ENCODE assay signal across 1 cellular context in the genomic region with DNA sequence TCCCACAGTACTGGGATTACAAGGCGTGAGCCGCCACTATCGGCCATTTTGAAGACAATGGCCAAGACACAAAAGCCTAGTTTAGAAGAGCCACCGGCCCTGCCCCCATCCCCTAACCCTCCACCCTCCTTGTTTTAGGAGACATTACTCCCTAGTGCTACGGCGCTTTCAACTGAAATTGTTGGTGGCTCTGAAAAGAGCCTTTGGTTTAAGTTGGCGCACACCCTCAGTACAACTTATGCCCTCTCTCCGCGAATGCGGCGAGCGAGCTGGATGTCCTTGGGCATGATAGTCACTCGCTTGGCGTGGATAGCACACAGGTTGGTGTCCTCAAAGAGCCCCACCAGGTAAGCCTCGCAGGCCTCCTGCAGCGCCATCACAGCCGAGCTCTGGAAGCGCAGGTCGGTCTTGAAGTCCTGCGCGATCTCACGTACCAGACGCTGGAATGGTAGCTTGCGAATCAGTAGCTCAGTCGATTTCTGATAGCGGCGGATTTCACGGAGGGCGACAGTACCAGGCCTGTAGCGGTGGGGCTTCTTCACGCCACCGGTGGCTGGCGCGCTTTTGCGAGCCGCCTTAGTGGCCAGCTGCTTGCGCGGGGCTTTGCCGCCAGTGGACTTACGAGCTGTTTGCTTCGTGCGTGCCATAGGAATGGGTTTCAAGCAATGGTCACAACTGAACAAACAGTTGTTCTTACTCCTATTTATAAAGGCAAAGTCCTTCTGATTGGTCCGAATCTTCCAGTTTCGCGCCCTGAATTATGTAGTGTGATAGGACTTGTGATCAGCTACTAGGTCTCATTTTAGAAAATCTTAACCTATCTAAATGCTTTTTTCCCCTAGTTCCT.
A peak's percentile ranks its signal among the peaks of the same experiment; 100 is the strongest.
TF ChIP-seq lines count a peak whose summit lies in the region.

No MANE protein-coding gene starts in this region.

TF ChIP-seq in HepG2, 621 proteins besides CTCF, POLR2A, EP300 and RAD21 (continued from another document and continues in another):
- 0 out of 2 replicates have a peak, but pooled peaks have one; percentile 72 for TF ChIP-seq THYN1 (CRISPR knock-in tag; IDR thresholded peaks at IDR 0.05; ENCODE audit: borderline replicate concordance, low read depth)
- peak; percentile 63; the same call in 1 of the 2 replicates for TF ChIP-seq ZMYM2 (CRISPR knock-in tag; IDR thresholded peaks at IDR 0.05)
- TF ChIP-seq, protein P1, sequence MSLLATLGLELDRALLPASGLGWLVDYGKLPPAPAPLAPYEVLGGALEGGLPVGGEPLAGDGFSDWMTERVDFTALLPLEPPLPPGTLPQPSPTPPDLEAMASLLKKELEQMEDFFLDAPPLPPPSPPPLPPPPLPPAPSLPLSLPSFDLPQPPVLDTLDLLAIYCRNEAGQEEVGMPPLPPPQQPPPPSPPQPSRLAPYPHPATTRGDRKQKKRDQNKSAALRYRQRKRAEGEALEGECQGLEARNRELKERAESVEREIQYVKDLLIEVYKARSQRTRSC (CRISPR knock-in tag; IDR thresholded peaks at IDR 0.05; ENCODE audit: low read depth) = no peak
- TF ChIP-seq, protein P2, sequence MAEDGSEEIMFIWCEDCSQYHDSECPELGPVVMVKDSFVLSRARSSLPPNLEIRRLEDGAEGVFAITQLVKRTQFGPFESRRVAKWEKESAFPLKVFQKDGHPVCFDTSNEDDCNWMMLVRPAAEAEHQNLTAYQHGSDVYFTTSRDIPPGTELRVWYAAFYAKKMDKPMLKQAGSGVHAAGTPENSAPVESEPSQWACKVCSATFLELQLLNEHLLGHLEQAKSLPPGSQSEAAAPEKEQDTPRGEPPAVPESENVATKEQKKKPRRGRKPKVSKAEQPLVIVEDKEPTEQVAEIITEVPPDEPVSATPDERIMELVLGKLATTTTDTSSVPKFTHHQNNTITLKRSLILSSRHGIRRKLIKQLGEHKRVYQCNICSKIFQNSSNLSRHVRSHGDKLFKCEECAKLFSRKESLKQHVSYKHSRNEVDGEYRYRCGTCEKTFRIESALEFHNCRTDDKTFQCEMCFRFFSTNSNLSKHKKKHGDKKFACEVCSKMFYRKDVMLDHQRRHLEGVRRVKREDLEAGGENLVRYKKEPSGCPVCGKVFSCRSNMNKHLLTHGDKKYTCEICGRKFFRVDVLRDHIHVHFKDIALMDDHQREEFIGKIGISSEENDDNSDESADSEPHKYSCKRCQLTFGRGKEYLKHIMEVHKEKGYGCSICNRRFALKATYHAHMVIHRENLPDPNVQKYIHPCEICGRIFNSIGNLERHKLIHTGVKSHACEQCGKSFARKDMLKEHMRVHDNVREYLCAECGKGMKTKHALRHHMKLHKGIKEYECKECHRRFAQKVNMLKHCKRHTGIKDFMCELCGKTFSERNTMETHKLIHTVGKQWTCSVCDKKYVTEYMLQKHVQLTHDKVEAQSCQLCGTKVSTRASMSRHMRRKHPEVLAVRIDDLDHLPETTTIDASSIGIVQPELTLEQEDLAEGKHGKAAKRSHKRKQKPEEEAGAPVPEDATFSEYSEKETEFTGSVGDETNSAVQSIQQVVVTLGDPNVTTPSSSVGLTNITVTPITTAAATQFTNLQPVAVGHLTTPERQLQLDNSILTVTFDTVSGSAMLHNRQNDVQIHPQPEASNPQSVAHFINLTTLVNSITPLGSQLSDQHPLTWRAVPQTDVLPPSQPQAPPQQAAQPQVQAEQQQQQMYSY (CRISPR knock-in tag; IDR thresholded peaks at IDR 0.05) = no peak; the same call in 1 of the 2 replicates
- TF ChIP-seq, protein P3, sequence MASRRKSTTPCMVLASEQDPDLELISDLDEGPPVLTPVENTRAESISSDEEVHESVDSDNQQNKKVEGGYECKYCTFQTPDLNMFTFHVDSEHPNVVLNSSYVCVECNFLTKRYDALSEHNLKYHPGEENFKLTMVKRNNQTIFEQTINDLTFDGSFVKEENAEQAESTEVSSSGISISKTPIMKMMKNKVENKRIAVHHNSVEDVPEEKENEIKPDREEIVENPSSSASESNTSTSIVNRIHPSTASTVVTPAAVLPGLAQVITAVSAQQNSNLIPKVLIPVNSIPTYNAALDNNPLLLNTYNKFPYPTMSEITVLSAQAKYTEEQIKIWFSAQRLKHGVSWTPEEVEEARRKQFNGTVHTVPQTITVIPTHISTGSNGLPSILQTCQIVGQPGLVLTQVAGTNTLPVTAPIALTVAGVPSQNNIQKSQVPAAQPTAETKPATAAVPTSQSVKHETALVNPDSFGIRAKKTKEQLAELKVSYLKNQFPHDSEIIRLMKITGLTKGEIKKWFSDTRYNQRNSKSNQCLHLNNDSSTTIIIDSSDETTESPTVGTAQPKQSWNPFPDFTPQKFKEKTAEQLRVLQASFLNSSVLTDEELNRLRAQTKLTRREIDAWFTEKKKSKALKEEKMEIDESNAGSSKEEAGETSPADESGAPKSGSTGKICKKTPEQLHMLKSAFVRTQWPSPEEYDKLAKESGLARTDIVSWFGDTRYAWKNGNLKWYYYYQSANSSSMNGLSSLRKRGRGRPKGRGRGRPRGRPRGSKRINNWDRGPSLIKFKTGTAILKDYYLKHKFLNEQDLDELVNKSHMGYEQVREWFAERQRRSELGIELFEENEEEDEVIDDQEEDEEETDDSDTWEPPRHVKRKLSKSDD (CRISPR knock-in tag; IDR thresholded peaks at IDR 0.05; ENCODE audit: low read depth) = 0 out of 2 replicates have a peak, but pooled peaks have one; percentile 42
- no peak for TF ChIP-seq ELF3 (CRISPR knock-in tag; IDR thresholded peaks at IDR 0.05)
- TF ChIP-seq NCOA1 (CRISPR knock-in tag; IDR thresholded peaks at IDR 0.05) = no peak
- TF ChIP-seq KLF9 (CRISPR knock-in tag; IDR thresholded peaks at IDR 0.05; ENCODE audit: low read depth) = no peak
- no peak for TF ChIP-seq RFX1 (IDR thresholded peaks at IDR 0.05)
- TF ChIP-seq PHB2 (IDR thresholded peaks at IDR 0.05; ENCODE audit: partially characterized antibody) = no peak
- TF ChIP-seq HOXA5 (CRISPR knock-in tag; IDR thresholded peaks at IDR 0.05) = peak; percentile 69; the same call in 1 of the 2 replicates
- TF ChIP-seq, protein P4, sequence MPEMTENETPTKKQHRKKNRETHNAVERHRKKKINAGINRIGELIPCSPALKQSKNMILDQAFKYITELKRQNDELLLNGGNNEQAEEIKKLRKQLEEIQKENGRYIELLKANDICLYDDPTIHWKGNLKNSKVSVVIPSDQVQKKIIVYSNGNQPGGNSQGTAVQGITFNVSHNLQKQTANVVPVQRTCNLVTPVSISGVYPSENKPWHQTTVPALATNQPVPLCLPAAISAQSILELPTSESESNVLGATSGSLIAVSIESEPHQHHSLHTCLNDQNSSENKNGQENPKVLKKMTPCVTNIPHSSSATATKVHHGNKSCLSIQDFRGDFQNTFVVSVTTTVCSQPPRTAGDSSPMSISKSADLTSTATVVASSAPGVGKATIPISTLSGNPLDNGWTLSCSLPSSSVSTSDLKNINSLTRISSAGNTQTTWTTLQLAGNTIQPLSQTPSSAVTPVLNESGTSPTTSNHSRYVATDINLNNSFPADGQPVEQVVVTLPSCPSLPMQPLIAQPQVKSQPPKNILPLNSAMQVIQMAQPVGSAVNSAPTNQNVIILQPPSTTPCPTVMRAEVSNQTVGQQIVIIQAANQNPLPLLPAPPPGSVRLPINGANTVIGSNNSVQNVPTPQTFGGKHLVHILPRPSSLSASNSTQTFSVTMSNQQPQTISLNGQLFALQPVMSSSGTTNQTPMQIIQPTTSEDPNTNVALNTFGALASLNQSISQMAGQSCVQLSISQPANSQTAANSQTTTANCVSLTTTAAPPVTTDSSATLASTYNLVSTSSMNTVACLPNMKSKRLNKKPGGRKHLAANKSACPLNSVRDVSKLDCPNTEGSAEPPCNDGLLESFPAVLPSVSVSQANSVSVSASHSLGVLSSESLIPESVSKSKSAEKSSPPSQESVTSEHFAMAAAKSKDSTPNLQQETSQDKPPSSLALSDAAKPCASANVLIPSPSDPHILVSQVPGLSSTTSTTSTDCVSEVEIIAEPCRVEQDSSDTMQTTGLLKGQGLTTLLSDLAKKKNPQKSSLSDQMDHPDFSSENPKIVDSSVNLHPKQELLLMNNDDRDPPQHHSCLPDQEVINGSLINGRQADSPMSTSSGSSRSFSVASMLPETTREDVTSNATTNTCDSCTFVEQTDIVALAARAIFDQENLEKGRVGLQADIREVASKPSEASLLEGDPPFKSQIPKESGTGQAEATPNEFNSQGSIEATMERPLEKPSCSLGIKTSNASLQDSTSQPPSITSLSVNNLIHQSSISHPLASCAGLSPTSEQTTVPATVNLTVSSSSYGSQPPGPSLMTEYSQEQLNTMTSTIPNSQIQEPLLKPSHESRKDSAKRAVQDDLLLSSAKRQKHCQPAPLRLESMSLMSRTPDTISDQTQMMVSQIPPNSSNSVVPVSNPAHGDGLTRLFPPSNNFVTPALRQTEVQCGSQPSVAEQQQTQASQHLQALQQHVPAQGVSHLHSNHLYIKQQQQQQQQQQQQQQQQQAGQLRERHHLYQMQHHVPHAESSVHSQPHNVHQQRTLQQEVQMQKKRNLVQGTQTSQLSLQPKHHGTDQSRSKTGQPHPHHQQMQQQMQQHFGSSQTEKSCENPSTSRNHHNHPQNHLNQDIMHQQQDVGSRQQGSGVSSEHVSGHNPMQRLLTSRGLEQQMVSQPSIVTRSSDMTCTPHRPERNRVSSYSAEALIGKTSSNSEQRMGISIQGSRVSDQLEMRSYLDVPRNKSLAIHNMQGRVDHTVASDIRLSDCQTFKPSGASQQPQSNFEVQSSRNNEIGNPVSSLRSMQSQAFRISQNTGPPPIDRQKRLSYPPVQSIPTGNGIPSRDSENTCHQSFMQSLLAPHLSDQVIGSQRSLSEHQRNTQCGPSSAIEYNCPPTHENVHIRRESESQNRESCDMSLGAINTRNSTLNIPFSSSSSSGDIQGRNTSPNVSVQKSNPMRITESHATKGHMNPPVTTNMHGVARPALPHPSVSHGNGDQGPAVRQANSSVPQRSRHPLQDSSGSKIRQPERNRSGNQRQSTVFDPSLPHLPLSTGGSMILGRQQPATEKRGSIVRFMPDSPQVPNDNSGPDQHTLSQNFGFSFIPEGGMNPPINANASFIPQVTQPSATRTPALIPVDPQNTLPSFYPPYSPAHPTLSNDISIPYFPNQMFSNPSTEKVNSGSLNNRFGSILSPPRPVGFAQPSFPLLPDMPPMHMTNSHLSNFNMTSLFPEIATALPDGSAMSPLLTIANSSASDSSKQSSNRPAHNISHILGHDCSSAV (CRISPR knock-in tag; IDR thresholded peaks at IDR 0.05; ENCODE audit: borderline replicate concordance) = no peak
- TF ChIP-seq NFKB2 (CRISPR knock-in tag; IDR thresholded peaks at IDR 0.05; ENCODE audit: borderline replicate concordance) = peak; percentile 29; the same call in 1 of the 2 replicates
- no peak for TF ChIP-seq RBAK (CRISPR knock-in tag; IDR thresholded peaks at IDR 0.05)
- no peak for TF ChIP-seq CHD4 (IDR thresholded peaks at IDR 0.05; ENCODE audit: borderline replicate concordance, low read length)
- no peak for TF ChIP-seq ZNF567 (CRISPR knock-in tag; IDR thresholded peaks at IDR 0.05; ENCODE audit: borderline replicate concordance)
- peak; percentile 38 for TF ChIP-seq RBM39 (IDR thresholded peaks at IDR 0.05; ENCODE audit: low read depth, low read length, poor library complexity, severe bottlenecking)
- no peak for TF ChIP-seq TGIF2 (CRISPR knock-in tag; IDR thresholded peaks at IDR 0.05)
- TF ChIP-seq, protein P5, sequence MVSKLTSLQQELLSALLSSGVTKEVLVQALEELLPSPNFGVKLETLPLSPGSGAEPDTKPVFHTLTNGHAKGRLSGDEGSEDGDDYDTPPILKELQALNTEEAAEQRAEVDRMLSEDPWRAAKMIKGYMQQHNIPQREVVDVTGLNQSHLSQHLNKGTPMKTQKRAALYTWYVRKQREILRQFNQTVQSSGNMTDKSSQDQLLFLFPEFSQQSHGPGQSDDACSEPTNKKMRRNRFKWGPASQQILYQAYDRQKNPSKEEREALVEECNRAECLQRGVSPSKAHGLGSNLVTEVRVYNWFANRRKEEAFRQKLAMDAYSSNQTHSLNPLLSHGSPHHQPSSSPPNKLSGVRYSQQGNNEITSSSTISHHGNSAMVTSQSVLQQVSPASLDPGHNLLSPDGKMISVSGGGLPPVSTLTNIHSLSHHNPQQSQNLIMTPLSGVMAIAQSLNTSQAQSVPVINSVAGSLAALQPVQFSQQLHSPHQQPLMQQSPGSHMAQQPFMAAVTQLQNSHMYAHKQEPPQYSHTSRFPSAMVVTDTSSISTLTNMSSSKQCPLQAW (CRISPR knock-in tag; IDR thresholded peaks at IDR 0.05) = no peak
- TF ChIP-seq, protein P6, sequence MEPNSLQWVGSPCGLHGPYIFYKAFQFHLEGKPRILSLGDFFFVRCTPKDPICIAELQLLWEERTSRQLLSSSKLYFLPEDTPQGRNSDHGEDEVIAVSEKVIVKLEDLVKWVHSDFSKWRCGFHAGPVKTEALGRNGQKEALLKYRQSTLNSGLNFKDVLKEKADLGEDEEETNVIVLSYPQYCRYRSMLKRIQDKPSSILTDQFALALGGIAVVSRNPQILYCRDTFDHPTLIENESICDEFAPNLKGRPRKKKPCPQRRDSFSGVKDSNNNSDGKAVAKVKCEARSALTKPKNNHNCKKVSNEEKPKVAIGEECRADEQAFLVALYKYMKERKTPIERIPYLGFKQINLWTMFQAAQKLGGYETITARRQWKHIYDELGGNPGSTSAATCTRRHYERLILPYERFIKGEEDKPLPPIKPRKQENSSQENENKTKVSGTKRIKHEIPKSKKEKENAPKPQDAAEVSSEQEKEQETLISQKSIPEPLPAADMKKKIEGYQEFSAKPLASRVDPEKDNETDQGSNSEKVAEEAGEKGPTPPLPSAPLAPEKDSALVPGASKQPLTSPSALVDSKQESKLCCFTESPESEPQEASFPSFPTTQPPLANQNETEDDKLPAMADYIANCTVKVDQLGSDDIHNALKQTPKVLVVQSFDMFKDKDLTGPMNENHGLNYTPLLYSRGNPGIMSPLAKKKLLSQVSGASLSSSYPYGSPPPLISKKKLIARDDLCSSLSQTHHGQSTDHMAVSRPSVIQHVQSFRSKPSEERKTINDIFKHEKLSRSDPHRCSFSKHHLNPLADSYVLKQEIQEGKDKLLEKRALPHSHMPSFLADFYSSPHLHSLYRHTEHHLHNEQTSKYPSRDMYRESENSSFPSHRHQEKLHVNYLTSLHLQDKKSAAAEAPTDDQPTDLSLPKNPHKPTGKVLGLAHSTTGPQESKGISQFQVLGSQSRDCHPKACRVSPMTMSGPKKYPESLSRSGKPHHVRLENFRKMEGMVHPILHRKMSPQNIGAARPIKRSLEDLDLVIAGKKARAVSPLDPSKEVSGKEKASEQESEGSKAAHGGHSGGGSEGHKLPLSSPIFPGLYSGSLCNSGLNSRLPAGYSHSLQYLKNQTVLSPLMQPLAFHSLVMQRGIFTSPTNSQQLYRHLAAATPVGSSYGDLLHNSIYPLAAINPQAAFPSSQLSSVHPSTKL (CRISPR knock-in tag; IDR thresholded peaks at IDR 0.05) = peak; percentile 35
- TF ChIP-seq, protein P7, sequence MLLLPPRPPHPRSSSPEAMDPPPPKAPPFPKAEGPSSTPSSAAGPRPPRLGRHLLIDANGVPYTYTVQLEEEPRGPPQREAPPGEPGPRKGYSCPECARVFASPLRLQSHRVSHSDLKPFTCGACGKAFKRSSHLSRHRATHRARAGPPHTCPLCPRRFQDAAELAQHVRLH (CRISPR knock-in tag; IDR thresholded peaks at IDR 0.05; ENCODE audit: borderline replicate concordance, low read depth) = no peak
